In genomic region chr11:85749884-85750283, GRCh38 we compare ENCODE assay signal across 3 cellular contexts.
TF ChIP-seq lines count a peak whose summit lies in the region.

No MANE protein-coding gene starts in this region.

TF ChIP-seq in A549, 52 proteins besides CTCF, POLR2A, EP300 and RAD21:
- no peak for TF ChIP-seq NR3C1 (IDR thresholded peaks at IDR 0.05)
- no peak for TF ChIP-seq MAFK (IDR thresholded peaks at IDR 0.05; ENCODE audit: partially characterized antibody)
- TF ChIP-seq RFX5 (IDR thresholded peaks at IDR 0.05): no peak

TF ChIP-seq in H1, 55 proteins besides CTCF, POLR2A, EP300 and RAD21:
- TF ChIP-seq USF2 (IDR thresholded peaks at IDR 0.05; ENCODE audit: low read length): no peak
- no peak for TF ChIP-seq YY1 (IDR thresholded peaks at IDR 0.05; ENCODE audit: low read depth, low read length)
- no peak for TF ChIP-seq JUND (IDR thresholded peaks at IDR 0.05; ENCODE audit: low read length)

TF ChIP-seq in HEK293T, 16 proteins besides CTCF, POLR2A, EP300 and RAD21:
- no peak for TF ChIP-seq SP1 (IDR thresholded peaks at IDR 0.05)
- no peak for TF ChIP-seq TARDBP (IDR thresholded peaks at IDR 0.05)
- TF ChIP-seq NFRKB (IDR thresholded peaks at IDR 0.05): no peak
- no peak for TF ChIP-seq SUZ12 (IDR thresholded peaks at IDR 0.05)
- TF ChIP-seq BHLHE40 (IDR thresholded peaks at IDR 0.05; ENCODE audit: borderline replicate concordance): no peak
- TF ChIP-seq FOXK2 (IDR thresholded peaks at IDR 0.05): no peak
- no peak for TF ChIP-seq CTBP1 (IDR thresholded peaks at IDR 0.05; ENCODE audit: borderline replicate concordance)
- TF ChIP-seq ELF4 (IDR thresholded peaks at IDR 0.05): no peak
- TF ChIP-seq ZNF384 (IDR thresholded peaks at IDR 0.05): no peak
- TF ChIP-seq PKNOX1 (IDR thresholded peaks at IDR 0.05): no peak
- TF ChIP-seq ARNT (IDR thresholded peaks at IDR 0.05): no peak
- TF ChIP-seq FOXM1 (IDR thresholded peaks at IDR 0.05; ENCODE audit: borderline replicate concordance): no peak
- no peak for TF ChIP-seq L3MBTL2 (conservative IDR thresholded peaks at IDR 0.05)
- TF ChIP-seq FOXA1 (IDR thresholded peaks at IDR 0.05): no peak
- TF ChIP-seq HDGF (IDR thresholded peaks at IDR 0.05; ENCODE audit: borderline replicate concordance): no peak
- TF ChIP-seq LEF1 (IDR thresholded peaks at IDR 0.05; ENCODE audit: borderline replicate concordance): no peak
